ENCODE assay signal across 10 cellular contexts in the genomic region with DNA sequence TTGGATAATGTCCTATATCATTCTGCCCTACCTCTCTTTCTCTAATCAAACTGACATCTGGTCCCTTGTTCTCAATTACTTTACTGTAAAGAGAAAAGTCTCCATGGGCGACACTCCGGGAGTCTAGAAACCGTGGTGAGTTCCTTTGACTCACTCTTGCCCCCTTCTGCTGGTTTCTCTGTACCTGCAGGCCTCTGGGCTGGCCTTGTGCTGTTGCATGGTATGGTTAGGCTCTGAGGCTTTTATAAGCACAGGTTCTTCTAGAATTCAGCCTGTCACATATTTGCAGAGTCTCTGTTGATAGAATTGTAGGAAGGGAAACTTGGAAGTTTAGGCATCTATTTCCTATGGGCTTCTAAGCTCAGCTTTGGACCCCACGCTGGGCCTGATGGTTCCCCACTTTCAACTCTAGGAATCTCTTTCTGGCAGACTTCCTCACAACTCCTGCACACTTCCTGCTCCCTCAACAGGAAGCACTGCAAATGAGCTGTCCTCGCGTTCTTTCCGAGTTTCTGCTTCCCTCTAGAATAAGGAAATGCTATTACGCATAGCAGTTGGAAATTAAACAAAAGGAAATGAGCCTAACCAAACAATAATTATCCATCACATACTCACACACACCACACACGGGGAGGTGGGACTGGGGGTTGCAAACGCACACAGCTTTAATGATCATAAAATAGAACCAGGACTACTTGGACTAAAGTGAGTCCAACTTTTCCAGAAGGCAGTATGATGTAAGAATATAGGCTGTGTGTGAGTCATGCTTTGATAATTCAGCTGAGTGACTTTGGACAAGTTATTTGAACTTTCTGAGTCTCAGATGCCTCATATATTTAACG.
DNase-seq lines count a peak whose midpoint lies in the region; TF ChIP-seq lines count a peak whose summit lies in the region.
"Had no signal": no experiment of that assay in that cellular context is flagged by ENCODE, and none has a peak within 500 bp of the region (broad histone marks: within the 10 kb centered on the region; RNA-seq: fewer than 3 reads in every experiment).

No MANE protein-coding gene starts in this region.

- peaks cover 35% of the 10 kb centered on the region for H3K4me1 ChIP-seq in neural progenitor cell

- H3K4me3 ChIP-seq in epithelial cell of esophagus (ENCODE audit: low read length) (no peak overlapping the region), neural progenitor cell (no peak overlapping the region)

- H2AFZ ChIP-seq in neural progenitor cell (replicated peaks), result no peak overlapping the region

- no peak overlapping the region for H3K9ac ChIP-seq in neural progenitor cell

- DNase-seq in COLO829 (ENCODE audit: low spot score), result peak; percentile 51
- DNase-seq in NCI-H146 (lab: John Stamatoyannopoulos, UW), result peak; percentile 56
- peak; percentile 19 for DNase-seq in epithelial cell of esophagus (ENCODE audit: low read depth)
- peak; percentile 36 for DNase-seq in neural progenitor cell (ENCODE audit: low spot score)
- no peak for DNase-seq in mesenteric fat pad (ENCODE audit: low spot score)
- no peak for DNase-seq in DMS79 (lab: John Stamatoyannopoulos, UW)
- no peak for DNase-seq in OCI-M2 (lab: John Stamatoyannopoulos, UW; ENCODE audit: unreplicated experiment)
- DNase-seq in middle frontal gyrus (ENCODE audit: extremely low spot score, low spot score), result no peak
- DNase-seq: activated CD4-positive, alpha-beta memory T cell treated with anti-CD3 and anti-CD28 coated beads, Interleukin-2, amount 10 ng/mL, durations not matched to agents 7 days and 5 days; NCI-H446 treated with DMSO at 0.1 percent for 48 hours had no signal

- no peaks in the 10 kb centered on the region for H3K36me3 ChIP-seq in neural progenitor cell

- H3K27me3 Mint-ChIP-seq in neural progenitor cell (ENCODE audit: insufficient read depth, low read depth), result peaks cover 3% of the 10 kb centered on the region
- H3K27me3 Mint-ChIP-seq: activated CD4-positive, alpha-beta memory T cell treated with anti-CD3 and anti-CD28 coated beads, Interleukin-2, amount 10 ng/mL, durations not matched to agents 7 days and 5 days had no signal

- H3K9me3 Mint-ChIP-seq in neural progenitor cell, result peaks cover 18% of the 10 kb centered on the region
- H3K9me3 Mint-ChIP-seq: activated CD4-positive, alpha-beta memory T cell treated with anti-CD3 and anti-CD28 coated beads, Interleukin-2, amount 10 ng/mL, durations not matched to agents 7 days and 5 days had no signal

- peaks cover 51% of the 10 kb centered on the region for H3K4me1 Mint-ChIP-seq in neural progenitor cell
- H3K4me1 Mint-ChIP-seq: activated CD4-positive, alpha-beta memory T cell treated with anti-CD3 and anti-CD28 coated beads, Interleukin-2, amount 10 ng/mL, durations not matched to agents 7 days and 5 days had no signal

- no peaks in the 10 kb centered on the region for H3K9me3 ChIP-seq in neural progenitor cell (ENCODE audit: low read depth)

- H3K4me2 ChIP-seq in neural progenitor cell, result no peak overlapping the region

- no peak for TF ChIP-seq CTCF in epithelial cell of esophagus (IDR thresholded peaks at IDR 0.05; ENCODE audit: insufficient read depth, low read depth, low read length, missing control alignments)
- peak; percentile 30 for TF ChIP-seq CTCF in neural progenitor cell (IDR thresholded peaks at IDR 0.05)

- peaks cover 13% of the 10 kb centered on the region for H3F3A ChIP-seq in neural progenitor cell (ENCODE audit: low read depth)

- no peaks in the 10 kb centered on the region for H4K20me1 ChIP-seq in neural progenitor cell (ENCODE audit: low read depth)

- no peak overlapping the region for H3K4me3 Mint-ChIP-seq in neural progenitor cell
- H3K4me3 Mint-ChIP-seq: activated CD4-positive, alpha-beta memory T cell treated with anti-CD3 and anti-CD28 coated beads, Interleukin-2, amount 10 ng/mL, durations not matched to agents 7 days and 5 days had no signal

- no peak overlapping the region for H3K27ac ChIP-seq in neural progenitor cell

- H3K36me3 Mint-ChIP-seq in neural progenitor cell, result peaks cover 13% of the 10 kb centered on the region

- peak overlapping the region; percentile 76 for H3K27ac Mint-ChIP-seq in neural progenitor cell
- H3K27ac Mint-ChIP-seq: activated CD4-positive, alpha-beta memory T cell treated with anti-CD3 and anti-CD28 coated beads, Interleukin-2, amount 10 ng/mL, durations not matched to agents 7 days and 5 days had no signal

- no peaks in the 10 kb centered on the region for H3K27me3 ChIP-seq in neural progenitor cell

- no peaks in the 10 kb centered on the region for H3K79me2 ChIP-seq in neural progenitor cell (ENCODE audit: low read depth)

Comparison
In these comparisons a context has a peak if more than half of its experiments do, and no peak if none do; other contexts are left out.
1. DNase-seq: peak in COLO829 (single experiment), NCI-H146 (single experiment), epithelial cell of esophagus (single experiment) and neural progenitor cell (single experiment); none in mesenteric fat pad (single experiment), DMS79 (single experiment), OCI-M2 (single experiment) and middle frontal gyrus (single experiment).